ENCODE assay signal across 1 cellular context in the genomic region with DNA sequence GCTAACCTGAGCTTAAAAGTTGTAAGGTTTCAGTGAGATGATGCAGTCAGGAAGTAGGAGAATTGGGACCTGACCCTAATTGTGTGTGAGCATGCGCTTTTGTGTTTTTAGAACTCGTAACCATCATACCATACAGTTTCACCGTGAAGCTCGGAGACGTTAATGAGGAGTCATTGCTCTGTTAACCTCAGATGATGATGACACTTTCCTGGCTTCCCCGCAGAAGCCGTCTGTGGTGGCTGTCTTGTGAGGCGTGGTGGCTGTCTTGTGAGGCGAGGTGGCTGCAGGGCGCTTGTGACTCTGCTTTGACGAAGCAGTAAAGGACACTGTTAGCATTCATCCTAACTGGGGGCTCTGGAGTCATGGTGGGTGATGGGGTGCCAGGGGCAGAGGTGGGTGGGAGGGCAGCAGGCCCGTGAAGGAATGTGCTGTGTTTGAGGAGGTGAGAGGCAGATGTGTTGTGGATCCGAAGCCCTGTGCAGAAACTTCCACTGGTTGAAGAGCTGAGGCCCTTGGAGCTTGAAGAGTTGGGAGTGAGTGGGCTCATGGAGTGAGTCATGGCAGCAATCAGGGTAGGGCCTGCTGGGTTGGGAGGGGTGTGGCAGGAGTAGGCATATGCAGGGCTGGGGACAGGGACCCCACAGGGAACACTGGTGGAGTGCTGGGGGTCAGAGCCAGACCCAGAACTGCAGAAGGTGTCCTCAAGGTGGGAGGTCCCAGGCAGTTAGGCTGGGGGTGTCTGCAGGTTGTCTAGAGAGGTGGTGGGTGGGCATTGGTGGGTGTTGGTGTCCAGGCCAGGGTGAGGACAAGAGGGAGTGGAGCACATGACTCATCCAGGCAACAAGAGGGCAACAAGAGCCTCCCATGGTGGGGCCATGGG.
TF ChIP-seq lines count a peak whose summit lies in the region.

No MANE protein-coding gene starts in this region.

TF ChIP-seq in WTC11, 78 proteins besides CTCF, POLR2A, EP300 and RAD21 (continued from another document):
- TF ChIP-seq, protein P1, sequence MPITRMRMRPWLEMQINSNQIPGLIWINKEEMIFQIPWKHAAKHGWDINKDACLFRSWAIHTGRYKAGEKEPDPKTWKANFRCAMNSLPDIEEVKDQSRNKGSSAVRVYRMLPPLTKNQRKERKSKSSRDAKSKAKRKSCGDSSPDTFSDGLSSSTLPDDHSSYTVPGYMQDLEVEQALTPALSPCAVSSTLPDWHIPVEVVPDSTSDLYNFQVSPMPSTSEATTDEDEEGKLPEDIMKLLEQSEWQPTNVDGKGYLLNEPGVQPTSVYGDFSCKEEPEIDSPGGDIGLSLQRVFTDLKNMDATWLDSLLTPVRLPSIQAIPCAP (CRISPR knock-in tag; IDR thresholded peaks at IDR 0.05) = no peak
- no peak for TF ChIP-seq CREM (CRISPR knock-in tag; IDR thresholded peaks at IDR 0.05)
